ENCODE assay signal across 17 cellular contexts in genomic region chr7:103143865-103144264, GRCh38. TPM values are rescaled to one million over a fixed set of nuclear protein-coding genes. Genes with fewer than 3 reads are reported as not detected.
A peak's percentile ranks its signal among the peaks of the same experiment; 100 is the strongest.
DNase-seq lines count a peak whose midpoint lies in the region; ATAC-seq, FAIRE-seq and TF ChIP-seq lines count a peak whose summit lies in the region.
"Had no signal": no experiment of that assay in that cellular context is flagged by ENCODE, and none has a peak within 500 bp of the region (broad histone marks: within the 10 kb centered on the region; RNA-seq: fewer than 3 reads in every experiment).

No MANE protein-coding gene starts in this region.

- H3K4me3 ChIP-seq in HepG2 (replicated peaks in 1 of 3; ENCODE audit: insufficient read depth in 1 of 3, low read depth in 2 of 3, low read length in 3 of 3), result no peak overlapping the region
- no peak overlapping the region for H3K4me3 ChIP-seq in right lobe of liver
- H3K4me3 ChIP-seq in PC-3 (ENCODE audit: low read length), result no peak overlapping the region
- H3K4me3 ChIP-seq: BLaER1 treated with 17β-estradiol and CSF1 and Interleukin-3, amounts not matched to agents 10 nM and 100 nM had no signal

- H2AFZ ChIP-seq in HepG2 (ENCODE audit: low read length) (no peak overlapping the region), PC-3 (ENCODE audit: low read length) (no peak overlapping the region)

- no TSS peak for BruUV-seq in HepG2 (replicated peaks; lab: Mats Ljungman, UMichigan)
- BruUV-seq in PC-3 (replicated peaks; lab: Mats Ljungman, UMichigan), result no TSS peak

- TF ChIP-seq POLR2A in HepG2 (IDR thresholded peaks at IDR 0.05; ENCODE audit: insufficient read depth in 1 of 2, low read depth in 2 of 2, low read length in 2 of 2), result no peak
- no peak for TF ChIP-seq POLR2A in right lobe of liver (IDR thresholded peaks at IDR 0.05)

- CTCF ChIA-PET in HepG2 (lab: Yijun Ruan, JAX; ENCODE audit: low intra/inter-chr PET ratio, low total read pairs), result no interaction called here
- CTCF ChIA-PET in PC-3 (lab: Charles Lee), result interaction anchor here (0.7 kb wide), 1 partner anchor 69 kb away, joined by 3 read pairs; the partner anchor contains the start of gene ARMC10

- H3K4me2 ChIP-seq in HepG2 (ENCODE audit: low read depth, low read length), result no peak overlapping the region
- H3K4me2 ChIP-seq in PC-3 (ENCODE audit: low read length), result 0 out of 2 replicates have a peak overlapping the region, but pooled peaks have one; percentile 2
- H3K4me2 ChIP-seq: BLaER1 treated with 17β-estradiol and CSF1 and Interleukin-3, amounts not matched to agents 10 nM and 100 nM had no signal

- TF ChIP-seq EP300 in HepG2 (IDR thresholded peaks at IDR 0.05; ENCODE audit: low read depth in 2 of 2, low read length in 2 of 2) (no peak), HepG2 (CRISPR knock-in tag; IDR thresholded peaks at IDR 0.05; ENCODE audit: borderline replicate concordance) (no peak)

- no peaks in the 10 kb centered on the region for H3K9me2 ChIP-seq in PC-3 (replicated peaks; ENCODE audit: low read length)

- 55% methylated on average over 1 of the region's 1 CpG for WGBS in HepG2 (ENCODE audit: low lambda C conversion rate)
- 83% methylated on average over 1 of the region's 1 CpG for WGBS in right lobe of liver (ENCODE audit: insufficient coverage, low coverage, low lambda C conversion rate, missing lambda C conversion rate)

- no peaks in the 10 kb centered on the region for H3F3A ChIP-seq in PC-3 (ENCODE audit: low read length, unreplicated experiment)

- no peak for TF ChIP-seq RAD21 in HepG2 (CRISPR knock-in tag; IDR thresholded peaks at IDR 0.05)

- H4K20me1 ChIP-seq in HepG2 (ENCODE audit: insufficient read depth, low read length) (no peaks in the 10 kb centered on the region), PC-3 (ENCODE audit: low read length) (no peaks in the 10 kb centered on the region)
- H4K20me1 ChIP-seq: BLaER1 treated with 17β-estradiol and CSF1 and Interleukin-3, amounts not matched to agents 10 nM and 100 nM had no signal

- H3K9me3 ChIP-seq in HepG2 (ENCODE audit: low read length) (no peaks in the 10 kb centered on the region), right lobe of liver (no peaks in the 10 kb centered on the region), PC-3 (ENCODE audit: low read length) (no peaks in the 10 kb centered on the region)

- FAIRE-seq in HepG2 (lab: Jason Lieb, UNC), result no peak
- FAIRE-seq: H1, HTR-8/SVneo had no signal

- intact Hi-C loops in HepG2 (cut with micrococcal nuclease; ENCODE audit: unreplicated experiment), result no loop called here
- intact Hi-C loops in right lobe of liver (cut with DNase I), result no loop called here
- intact Hi-C loops in PC-3 (cut with micrococcal nuclease), result loop anchor here (2.0 to 10.0 kb wide), 4 partner anchors 31 to 201 kb away; partner anchors contain the start of genes ARMC10, DNAJC2, FBXL13 and PSMC2
- intact Hi-C loops in left colon (cut with DNase I, micrococcal nuclease), result no loop called here

- ATAC-seq in HepG2 (no peak), right lobe of liver (no peak), PC-3 (no peak), left colon (peak; percentile 72), HG03521 (IDR thresholded peaks at IDR 0.05; ENCODE audit: unreplicated experiment) (no peak)
- ATAC-seq: CD8-positive, alpha-beta T cell had no signal

- H3K4me1 ChIP-seq in HepG2 (ENCODE audit: insufficient read depth, low read length) (peaks cover 38% of the 10 kb centered on the region), right lobe of liver (peaks cover 0 to 26% (median 0%) of the 10 kb centered on the region in 4 donors), PC-3 (ENCODE audit: insufficient read depth, low read length) (peaks cover 43% of the 10 kb centered on the region)

- no peaks in the 10 kb centered on the region for H3K36me3 ChIP-seq in HepG2 (replicated peaks in 1 of 2; ENCODE audit: control insufficient read depth in 1 of 2, insufficient read depth in 2 of 2, low read length in 2 of 2)
- no peaks in the 10 kb centered on the region for H3K36me3 ChIP-seq in right lobe of liver
- H3K36me3 ChIP-seq in PC-3 (ENCODE audit: low read depth, low read length), result no peaks in the 10 kb centered on the region

- POLR2A ChIA-PET in HepG2 (lab: Yijun Ruan, JAX) (no interaction called here), PC-3 (lab: Charles Lee; ENCODE audit: unreplicated experiment) (no interaction called here)

- in situ Hi-C loops in HepG2 (cut with HindIII; ENCODE audit: extremely low pct_ligation_motif_present, low pct_unique_long_range_greater_than_20kb), result no loop called here

- H3K27ac ChIP-seq in HepG2 (ENCODE audit: extremely low read length, insufficient read depth, low read length) (no peak overlapping the region), right lobe of liver (no peak overlapping the region), PC-3 (ENCODE audit: low read length) (peak overlapping the region; percentile 93; the same call in 1 of the 2 replicates)
- H3K27ac ChIP-seq: BLaER1 treated with 17β-estradiol and CSF1 and Interleukin-3, amounts not matched to agents 10 nM and 100 nM had no signal

- no peak for TF ChIP-seq CTCF in HepG2 (CRISPR knock-in tag; IDR thresholded peaks at IDR 0.05)
- no peak for TF ChIP-seq CTCF in right lobe of liver (IDR thresholded peaks at IDR 0.05)
- no peak for TF ChIP-seq CTCF in PC-3 (conservative IDR thresholded peaks at IDR 0.05; ENCODE audit: low read depth, low read length)

- H3K27me3 ChIP-seq in HepG2 (ENCODE audit: control insufficient read depth in 1 of 2, insufficient read depth in 2 of 2, low read length in 2 of 2) (no peaks in the 10 kb centered on the region), right lobe of liver (no peaks in the 10 kb centered on the region), PC-3 (ENCODE audit: low read length) (no peaks in the 10 kb centered on the region)
- H3K27me3 ChIP-seq: BLaER1 treated with 17β-estradiol and CSF1 and Interleukin-3, amounts not matched to agents 10 nM and 100 nM had no signal

- H3K9ac ChIP-seq in HepG2 (ENCODE audit: insufficient read depth, low read depth, low read length) (no peak overlapping the region), PC-3 (ENCODE audit: low read length) (no peak overlapping the region)
- H3K9ac ChIP-seq: BLaER1 treated with 17β-estradiol and CSF1 and Interleukin-3, amounts not matched to agents 10 nM and 100 nM had no signal

- DNase-seq in HepG2 (ENCODE audit: low spot score), result no peak
- no peak for DNase-seq in right lobe of liver
- DNase-seq in PC-3, result no peak
- DNase-seq in left colon, result peak; percentile 55 to 59
- no peak for DNase-seq in mesenteric fat pad (ENCODE audit: low spot score)
- no peak for DNase-seq in activated gamma-delta T cell (lab: John Stamatoyannopoulos, UW)
- DNase-seq in SK-N-DZ (ENCODE audit: low spot score), result no peak
- DNase-seq: 8988T; Calu3; CD8-positive, alpha-beta T cell; DMS79 treated with DMSO at 0.1 percent for 48 hours; GF-D8; H9 had no signal

- H3K79me2 ChIP-seq in HepG2 (ENCODE audit: insufficient read depth, low read length) (peaks cover 29% of the 10 kb centered on the region), PC-3 (ENCODE audit: low read length) (peaks cover 61% of the 10 kb centered on the region)

RNA-seq across cellular contexts. Expression of gene NAPEPLD, which starts 5.0 kb away (rescaled TPM):
- 5.6 and 6.8 TPM in 2 replicates for total RNA-seq in HepG2 (2016; rRNA removed; fragmentation: Illumina TruSeq; extraction: Trizol)
- 10.8 and 12.9 TPM in 2 replicates for total RNA-seq in HepG2 (2016; cell fraction: cytosol; rRNA removed; fragmentation: Illumina TruSeq; extraction: Trizol; ENCODE audit: low read depth)
- 5.2 and 6.7 TPM in 2 replicates for total RNA-seq in HepG2 (2016; cell fraction: insoluble cytoplasmic fraction; rRNA removed; fragmentation: Illumina TruSeq; extraction: Trizol)
- total RNA-seq in HepG2 (2016; cell fraction: membrane; rRNA removed; fragmentation: Illumina TruSeq; extraction: Trizol), result 7.0 and 9.5 TPM in 2 replicates
- 10.9 and 17.2 TPM in 2 replicates for total RNA-seq in HepG2 (2016; cell fraction: nucleus; rRNA removed; fragmentation: Illumina TruSeq; extraction: Trizol)
- 3.2 and 3.4 TPM in 2 replicates for polyA plus RNA-seq in HepG2 (2011; rRNA removed)
- 0.74 and 1.9 TPM in 2 replicates for polyA plus RNA-seq in HepG2 (2011; cell fraction: cytosol; rRNA removed)
- 5.4 and 7.4 TPM in 2 replicates for polyA plus RNA-seq in HepG2 (2011; cell fraction: nucleus; rRNA removed)
- 4.6 and 5.9 TPM in 2 replicates for polyA plus RNA-seq in HepG2 (2012)
- 0.43 and 0.51 TPM in 2 replicates for polyA plus RNA-seq in HepG2 (2016; cell fraction: cytosol; fragmentation: Illumina TruSeq; extraction: Trizol; ENCODE audit: low read depth)
- polyA plus RNA-seq in HepG2 (2016; cell fraction: insoluble cytoplasmic fraction; fragmentation: Illumina TruSeq; extraction: Trizol; ENCODE audit: low read depth), result 4.8 and 7.8 TPM in 2 replicates
- 1.0 and 1.2 TPM in 2 replicates for polyA plus RNA-seq in HepG2 (2016; cell fraction: membrane; fragmentation: Illumina TruSeq; extraction: Trizol; ENCODE audit: low read depth)
- polyA plus RNA-seq in HepG2 (2016; cell fraction: nucleus; fragmentation: Illumina TruSeq; extraction: Trizol; ENCODE audit: insufficient read depth, low read depth), result 9.5 and 10.4 TPM in 2 replicates
- 2.7 and 7.1 TPM in 2 replicates for polyA minus RNA-seq in HepG2 (2011; rRNA and poly(A)+ RNA removed; ENCODE audit: low replicate concordance)
- polyA minus RNA-seq in HepG2 (2011; cell fraction: cytosol; rRNA and poly(A)+ RNA removed), result 2.0 TPM in 2 replicates
- polyA minus RNA-seq in HepG2 (2011; cell fraction: nucleus; rRNA and poly(A)+ RNA removed), result 17.9 and 19.6 TPM in 2 replicates
- 10 to 100 TPM in 2 of 6 experiments, 1 to 10 TPM in 4; 5.8 to 24.6 (median 8.1) TPM for total RNA-seq in right lobe of liver
- 2.5 and 3.9 TPM in 2 replicates for total RNA-seq in PC-3 (2014; rRNA removed)
- total RNA-seq in left colon, result 10 to 100 TPM; 47.5 to 66.5 TPM
- total RNA-seq in mesenteric fat pad, result 4.6 TPM
- 6.1 and 6.3 TPM in 2 replicates for polyA plus RNA-seq in SK-N-DZ (2014; cell fraction: cytosol; rRNA removed)
- 16.5 and 32.3 TPM in 2 replicates for polyA plus RNA-seq in SK-N-DZ (2014; cell fraction: nucleus; rRNA removed)

Comparison
In these comparisons a context has a peak if more than half of its experiments do, and no peak if none do; other contexts are left out.
1. DNase-seq: peak in left colon (2 of 2); none in HepG2 (single experiment), right lobe of liver (0 of 3), PC-3 (single experiment), mesenteric fat pad (single experiment), activated gamma-delta T cell (single experiment) and SK-N-DZ (single experiment).